Comparison of ENCODE assay signal across 18 cellular contexts in the genomic region with DNA sequence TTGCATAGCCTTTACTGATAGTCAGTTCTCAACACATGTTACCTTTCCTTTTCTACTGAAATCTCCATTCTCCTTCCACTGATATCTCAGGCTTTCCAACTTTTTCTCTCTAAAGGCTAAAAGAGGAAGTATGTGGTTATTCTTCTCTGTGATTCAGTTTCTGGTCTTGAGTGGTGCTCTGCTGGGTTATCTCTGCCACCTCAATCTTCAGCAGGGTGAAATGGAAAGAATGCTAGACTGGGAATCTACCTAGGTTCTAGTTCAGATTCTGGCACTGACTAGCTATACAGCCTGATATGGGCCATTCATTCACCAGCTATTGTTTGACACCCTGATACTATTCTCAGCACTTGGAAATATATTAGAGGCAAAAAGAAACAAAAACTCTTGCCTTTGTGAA.
A peak's percentile ranks its signal among the peaks of the same experiment; 100 is the strongest.
DNase-seq lines count a peak whose midpoint lies in the region; ATAC-seq lines count a peak whose summit lies in the region.
"Had no signal": no experiment of that assay in that cellular context is flagged by ENCODE, and none has a peak within 500 bp of the region (broad histone marks: within the 10 kb centered on the region; RNA-seq: fewer than 3 reads in every experiment).

No MANE protein-coding gene starts in this region.

- no peak overlapping the region for H3K27ac ChIP-seq in neuronal stem cell (replicated peaks; ENCODE audit: low read length)
- H3K27ac ChIP-seq: KMS-11, SJSA1 had no signal

- no peaks in the 10 kb centered on the region for H3K27me3 Mint-ChIP-seq in activated T-cell treated with anti-CD3 and anti-CD28 coated beads, Interleukin-2, amount 50 U/mL, for 24 hours

- no peaks in the 10 kb centered on the region for H3K79me1 ChIP-seq in neuronal stem cell (ENCODE audit: low read depth, low read length)

- no peak overlapping the region for H2AFZ ChIP-seq in neuronal stem cell (ENCODE audit: low read length)

- no peaks in the 10 kb centered on the region for H3K9me3 ChIP-seq in neuronal stem cell (replicated peaks in 1 of 2; ENCODE audit: control insufficient read depth in 2 of 2, insufficient read depth in 1 of 2, low read depth in 1 of 2, low read length in 2 of 2)
- H3K9me3 ChIP-seq: SJSA1 had no signal

- peaks cover 11% of the 10 kb centered on the region for H3K9me3 Mint-ChIP-seq in activated T-cell treated with anti-CD3 and anti-CD28 coated beads, Interleukin-2, amount 50 U/mL, for 24 hours
- H3K9me3 Mint-ChIP-seq: nephron had no signal

- H3K4me3 Mint-ChIP-seq in activated T-cell treated with anti-CD3 and anti-CD28 coated beads, Interleukin-2, amount 50 U/mL, for 24 hours: no peak overlapping the region
- H3K4me3 Mint-ChIP-seq: CD8-positive, alpha-beta T cell; nephron had no signal

- DNase-seq in DMS 273 (lab: John Stamatoyannopoulos, UW; ENCODE audit: unreplicated experiment) (no peak), NCI-H82 treated with DMSO at 0.1 percent for 48 hours (lab: John Stamatoyannopoulos, UW; ENCODE audit: unreplicated experiment) (no peak), neuronal stem cell (ENCODE audit: low spot score) (no peak)
- no peak for DNase-seq in activated T-cell treated with anti-CD3 and anti-CD28 coated beads, Interleukin-2, amount 50 U/mL, for 24 hours
- DNase-seq: activated CD4-positive, alpha-beta T cell treated with anti-CD3 and anti-CD28 coated beads, Interleukin-2, amount 50 U/mL, for 1 hour; activated T-cell treated with anti-CD3 and anti-CD28 coated beads, Interleukin-2, amount 50 U/mL, for 1 hour; CD8-positive, alpha-beta T cell; EL; head of caudate nucleus; NCI-H446; T-helper 9 cell had no signal

- ATAC-seq in GM18511 (IDR thresholded peaks at IDR 0.05; ENCODE audit: unreplicated experiment) (peak; percentile 77), GM21447 (IDR thresholded peaks at IDR 0.05; ENCODE audit: unreplicated experiment) (peak; percentile 75), HG02870 (IDR thresholded peaks at IDR 0.05; ENCODE audit: unreplicated experiment) (peak; percentile 60), HG03442 (IDR thresholded peaks at IDR 0.05; ENCODE audit: unreplicated experiment) (peak; percentile 80)
- ATAC-seq: CD8-positive, alpha-beta T cell had no signal

- no peak overlapping the region for H3K4me3 ChIP-seq in neuronal stem cell (ENCODE audit: low read length in 2 of 2)
- H3K4me3 ChIP-seq: SJSA1 had no signal

- no peaks in the 10 kb centered on the region for H3K27me3 ChIP-seq in neuronal stem cell (ENCODE audit: control insufficient read depth in 3 of 3, insufficient read depth in 3 of 3, low read depth in 1 of 3, low read length in 3 of 3)
- H3K27me3 ChIP-seq: SJSA1 had no signal

- H3K9ac ChIP-seq in neuronal stem cell (ENCODE audit: low read depth, low read length, poor library complexity): no peak overlapping the region
- H3K9ac ChIP-seq: KMS-11 had no signal

- H3K4me1 Mint-ChIP-seq in activated T-cell treated with anti-CD3 and anti-CD28 coated beads, Interleukin-2, amount 50 U/mL, for 24 hours (ENCODE audit: low read depth): no peaks in the 10 kb centered on the region

- H2BK15ac ChIP-seq in neuronal stem cell (ENCODE audit: low read length): no peak overlapping the region

- no peak overlapping the region for H3K27ac Mint-ChIP-seq in activated T-cell treated with anti-CD3 and anti-CD28 coated beads, Interleukin-2, amount 50 U/mL, for 24 hours
- H3K27ac Mint-ChIP-seq: CD8-positive, alpha-beta T cell; nephron had no signal

- no peak overlapping the region for H3K4me2 ChIP-seq in neuronal stem cell (ENCODE audit: insufficient read depth, low read length, poor library complexity, severe bottlenecking)
- H3K4me2 ChIP-seq: KMS-11 had no signal

- H3K18ac ChIP-seq in neuronal stem cell (ENCODE audit: low read length): no peak overlapping the region

- H4K8ac ChIP-seq in neuronal stem cell (ENCODE audit: low read depth, low read length): no peak overlapping the region

- H3K4ac ChIP-seq in neuronal stem cell (ENCODE audit: low read length): no peak overlapping the region

- H2AK5ac ChIP-seq in neuronal stem cell (ENCODE audit: low read depth, low read length): no peak overlapping the region

- H2BK5ac ChIP-seq in neuronal stem cell (ENCODE audit: low read length): no peak overlapping the region

- no peak overlapping the region for H3K23ac ChIP-seq in neuronal stem cell (ENCODE audit: low read depth, low read length, poor library complexity)

- no peaks in the 10 kb centered on the region for H3K4me1 ChIP-seq in neuronal stem cell (ENCODE audit: control insufficient read depth in 2 of 2, insufficient read depth in 1 of 2, low read depth in 1 of 2, low read length in 2 of 2)
- H3K4me1 ChIP-seq: SJSA1 had no signal

- no peak overlapping the region for H4K91ac ChIP-seq in neuronal stem cell (ENCODE audit: low read depth, low read length, poor library complexity)

- H2BK12ac ChIP-seq in neuronal stem cell (ENCODE audit: low read length): no peak overlapping the region

- no peak overlapping the region for H2BK120ac ChIP-seq in neuronal stem cell (ENCODE audit: low read depth, low read length)

- H3K36me3 Mint-ChIP-seq in activated T-cell treated with anti-CD3 and anti-CD28 coated beads, Interleukin-2, amount 50 U/mL, for 24 hours (ENCODE audit: low read depth): no peaks in the 10 kb centered on the region
- H3K36me3 Mint-ChIP-seq: CD8-positive, alpha-beta T cell had no signal

- H3K14ac ChIP-seq in neuronal stem cell (ENCODE audit: low read length): no peak overlapping the region

- no peaks in the 10 kb centered on the region for H3K36me3 ChIP-seq in neuronal stem cell (replicated peaks in 1 of 2; ENCODE audit: control insufficient read depth in 2 of 2, insufficient read depth in 2 of 2, low read length in 2 of 2)
- H3K36me3 ChIP-seq: SJSA1 had no signal
